In genomic region chr5:123670981-123671557, GRCh38 we compare ENCODE assay signal across 8 cellular contexts.
A peak's percentile ranks its signal among the peaks of the same experiment; 100 is the strongest.
DNase-seq lines count a peak whose midpoint lies in the region; ATAC-seq, FAIRE-seq and TF ChIP-seq lines count a peak whose summit lies in the region.

No MANE protein-coding gene starts in this region.

- TF ChIP-seq CTCF in CD4-positive, alpha-beta T cell (IDR thresholded peaks at IDR 0.05) = peak; percentile 79
- TF ChIP-seq CTCF in VCaP (conservative IDR thresholded peaks at IDR 0.05) (peak; percentile 91), H1 (IDR thresholded peaks at IDR 0.05; ENCODE audit: control extremely low read depth in 1 of 3, insufficient read depth in 1 of 3, low read depth in 1 of 3, low read length in 3 of 3) (peak in 2 of 3 experiments; percentile 25 to 64; a peak in 2 of 4 replicates), mucosa of descending colon (IDR thresholded peaks at IDR 0.05) (peak; percentile 60), testis (IDR thresholded peaks at IDR 0.05) (peak; percentile 60 to 83 (median 72))

- DNase-seq in CD4-positive, alpha-beta T cell = peak in 8 of 10 experiments; percentile 0 to 27 (median 6)
- peak; percentile 33 to 52 for DNase-seq in NCI-H1930 (lab: John Stamatoyannopoulos, UW)
- peak; percentile 9 to 70 for DNase-seq in H1 (ENCODE audit: low read depth in 1 of 2, low spot score in 2 of 2)
- DNase-seq in mucosa of descending colon = peak in 1 of 3 donors; percentile 80
- DNase-seq in testis = peak; percentile 71

- H2AFZ ChIP-seq in H1 (ENCODE audit: low read length) = no peak overlapping the region

- H3K27ac Mint-ChIP-seq in CD4-positive, alpha-beta T cell = no peak overlapping the region

- H4K91ac ChIP-seq in H1 (replicated peaks; ENCODE audit: insufficient read length, low read length) = no peak overlapping the region

- no peak overlapping the region for H3K23ac ChIP-seq in H1 (ENCODE audit: insufficient read length)

- H4K20me1 ChIP-seq in H1 (replicated peaks in 1 of 2; ENCODE audit: control insufficient read depth in 1 of 2, insufficient read depth in 2 of 2, low read length in 2 of 2) = no peaks in the 10 kb centered on the region

- H4K8ac ChIP-seq in H1 (ENCODE audit: extremely low read depth, insufficient read depth, low read length) = no peak overlapping the region

- peak; percentile 60 for FAIRE-seq in H1 (lab: Jason Lieb, UNC)

- no peaks in the 10 kb centered on the region for H3K9me3 ChIP-seq in CD4-positive, alpha-beta T cell (ENCODE audit: control insufficient read depth, low read length)
- no peaks in the 10 kb centered on the region for H3K9me3 ChIP-seq in H1 (ENCODE audit: insufficient read depth in 2 of 2, low read depth in 1 of 2, low read length in 1 of 2)
- no peaks in the 10 kb centered on the region for H3K9me3 ChIP-seq in mucosa of descending colon
- no peaks in the 10 kb centered on the region for H3K9me3 ChIP-seq in testis

- no peak overlapping the region for H2BK12ac ChIP-seq in H1 (ENCODE audit: low read depth, low read length)

- H3K56ac ChIP-seq in H1 (replicated peaks; ENCODE audit: insufficient read length, low read depth, low read length) = no peak overlapping the region

- no peaks in the 10 kb centered on the region for H3K23me2 ChIP-seq in H1 (ENCODE audit: low read depth, low read length)

- no peak overlapping the region for H2BK20ac ChIP-seq in H1 (ENCODE audit: low read length)

- H3K27me3 ChIP-seq in CD4-positive, alpha-beta T cell (ENCODE audit: control insufficient read depth, insufficient read depth, low read length) = no peaks in the 10 kb centered on the region
- H3K27me3 ChIP-seq in H1 (replicated peaks in 1 of 4; ENCODE audit: control insufficient read depth in 3 of 4, extremely low read depth in 1 of 4, insufficient read depth in 3 of 4, low read length in 3 of 4) (no peaks in the 10 kb centered on the region), testis (no peaks in the 10 kb centered on the region)

- no peak overlapping the region for H2AK5ac ChIP-seq in H1 (ENCODE audit: low read depth, low read length)

- no peak overlapping the region for H3K27ac ChIP-seq in CD4-positive, alpha-beta T cell (ENCODE audit: low read depth, low read length)
- no peak overlapping the region for H3K27ac ChIP-seq in VCaP
- H3K27ac ChIP-seq in H1 (ENCODE audit: low read depth, low read length) = no peak overlapping the region
- no peak overlapping the region for H3K27ac ChIP-seq in testis

- H3K9ac ChIP-seq in H1 (replicated peaks in 1 of 4; ENCODE audit: extremely low read depth in 1 of 4, low read depth in 3 of 4, low read length in 3 of 4) = no peak overlapping the region

- WGBS in H1 (ENCODE audit: extremely low coverage in 1 of 2, insufficient coverage in 1 of 2, insufficient read length in 1 of 2, insufficient replicate concordance in 2 of 2, low coverage in 1 of 2, low lambda C conversion rate in 2 of 2, missing lambda C conversion rate in 1 of 2), 2 experiments = 8% methylated on average over 5 of the region's 5 CpGs; no CpG with 5 or more reads in 1 of the 2 experiments
- 6 to 12% methylated on average over 5 of the region's 5 CpGs for WGBS in testis, 2 donors

- H3K4me3 Mint-ChIP-seq in CD4-positive, alpha-beta T cell = no peak overlapping the region

- TF ChIP-seq POLR2A in H1 (IDR thresholded peaks at IDR 0.05; ENCODE audit: control extremely low read depth in 1 of 2, low read depth in 2 of 2, low read length in 2 of 2) = no peak
- no peak for TF ChIP-seq POLR2A in testis (IDR thresholded peaks at IDR 0.05)

- H3K4ac ChIP-seq in H1 (replicated peaks; ENCODE audit: insufficient read length, low read depth, low read length) = no peak overlapping the region

- H2BK15ac ChIP-seq in H1 (ENCODE audit: low read length) = no peak overlapping the region

- no peaks in the 10 kb centered on the region for H3K9me3 Mint-ChIP-seq in CD4-positive, alpha-beta T cell

- H3K79me1 ChIP-seq in H1 (ENCODE audit: low read depth, low read length) = no peaks in the 10 kb centered on the region

- H3K4me3 ChIP-seq in H1 (ENCODE audit: extremely low read depth in 1 of 4, insufficient read depth in 2 of 4, low read depth in 3 of 4, low read length in 4 of 4) (no peak overlapping the region), mucosa of descending colon (no peak overlapping the region), testis (no peak overlapping the region)

- no peak overlapping the region for H3K18ac ChIP-seq in H1 (ENCODE audit: extremely low read depth, low read length)

- H3K79me2 ChIP-seq in H1 (ENCODE audit: control insufficient read depth in 1 of 2, insufficient read depth in 2 of 2, low read length in 2 of 2) = no peaks in the 10 kb centered on the region

- H3K4me2 ChIP-seq in H1 (ENCODE audit: insufficient read depth in 1 of 2, low read depth in 2 of 2, low read length in 2 of 2) = no peak overlapping the region

- H4K5ac ChIP-seq in H1 (ENCODE audit: insufficient read length, low read depth, low read length) = no peak overlapping the region

- no peak overlapping the region for H2BK5ac ChIP-seq in H1 (ENCODE audit: low read depth, low read length)

- H3K14ac ChIP-seq in H1 (ENCODE audit: insufficient read length) = no peak overlapping the region

- peaks cover 6% of the 10 kb centered on the region for H3K27me3 Mint-ChIP-seq in CD4-positive, alpha-beta T cell

- H3K36me3 ChIP-seq in H1 (ENCODE audit: control insufficient read depth in 2 of 4, insufficient read depth in 4 of 4, low read length in 3 of 4) (no peaks in the 10 kb centered on the region), mucosa of descending colon (ENCODE audit: low read depth) (no peaks in the 10 kb centered on the region), testis (ENCODE audit: low read depth, missing control alignments) (no peaks in the 10 kb centered on the region)

- no peak for TF ChIP-seq EP300 in H1 (IDR thresholded peaks at IDR 0.05; ENCODE audit: borderline replicate concordance in 1 of 2, low read depth in 2 of 2, low read length in 2 of 2)

- no peaks in the 10 kb centered on the region for H3K36me3 Mint-ChIP-seq in CD4-positive, alpha-beta T cell (ENCODE audit: low read depth)

- peak; percentile 90 to 92 for TF ChIP-seq RAD21 in H1 (IDR thresholded peaks at IDR 0.05 in 1 of 2, conservative IDR thresholded peaks at IDR 0.05 in 1 of 2; ENCODE audit: low read depth in 2 of 2, low read length in 2 of 2)

- no peaks in the 10 kb centered on the region for H3K4me1 Mint-ChIP-seq in CD4-positive, alpha-beta T cell (ENCODE audit: low read depth)

- H3K4me1 ChIP-seq in H1 (replicated peaks in 1 of 4; ENCODE audit: control insufficient read depth in 3 of 4, insufficient read depth in 4 of 4, low read length in 3 of 4) (peaks cover 0 to 9% (median 6%) of the 10 kb centered on the region in 4 experiments; a peak in 4 of 7 replicates), mucosa of descending colon (ENCODE audit: low read depth) (no peaks in the 10 kb centered on the region), testis (no peaks in the 10 kb centered on the region)

- CTCF ChIA-PET in CD4-positive, alpha-beta T cell (lab: Charles Lee) = no interaction called here
- CTCF ChIA-PET in H1 (lab: Charles Lee; ENCODE audit: partially characterized antibody) = interaction anchor here (0.6 to 1.9 kb wide), 26 partner anchors 8 to 1843 kb away, joined by 3 to 6 read pairs (median 3); no protein-coding TSS in a partner anchor

- intact Hi-C loops in CD4-positive, alpha-beta T cell (cut with DNase I, micrococcal nuclease) = no loop called here
- intact Hi-C loops in mucosa of descending colon (cut with DNase I, micrococcal nuclease) = no loop called here
- intact Hi-C loops in testis (cut with DNase I; ENCODE audit: low total_unique reads) = no loop called here

- no peak overlapping the region for H2BK120ac ChIP-seq in H1 (replicated peaks; ENCODE audit: low read depth, low read length)

- POLR2A ChIA-PET in CD4-positive, alpha-beta T cell (lab: Charles Lee) = interaction anchor here (0.8 kb wide), 1 partner anchor 247 kb away, joined by 5 read pairs; the partner anchor contains the start of gene CEP120
- POLR2A ChIA-PET in H1 (lab: Charles Lee; ENCODE audit: partially characterized antibody) = no interaction called here

- ATAC-seq in CD4-positive, alpha-beta T cell (ENCODE audit: poor library complexity) = no peak
- ATAC-seq in GM19351 (IDR thresholded peaks at IDR 0.05; ENCODE audit: unreplicated experiment) (peak; percentile 60), mucosa of descending colon (peak; percentile 57), HG03159 (IDR thresholded peaks at IDR 0.05; ENCODE audit: unreplicated experiment) (no peak)

TF ChIP-seq in H1, 55 proteins besides CTCF, POLR2A, EP300 and RAD21:
- no peak for TF ChIP-seq JUND (IDR thresholded peaks at IDR 0.05; ENCODE audit: low read length)
- TF ChIP-seq MAFK (IDR thresholded peaks at IDR 0.05; ENCODE audit: low read depth, low read length) = no peak
- no peak for TF ChIP-seq SUZ12 (IDR thresholded peaks at IDR 0.05; ENCODE audit: low read length)
- no peak for TF ChIP-seq POU5F1 (IDR thresholded peaks at IDR 0.05; ENCODE audit: low read depth, low read length)
- no peak for TF ChIP-seq EZH2 (IDR thresholded peaks at IDR 0.05; ENCODE audit: low read depth, low read length, severe bottlenecking)
- TF ChIP-seq YY1 (IDR thresholded peaks at IDR 0.05; ENCODE audit: low read depth, low read length) = no peak
- no peak for TF ChIP-seq BACH1 (IDR thresholded peaks at IDR 0.05; ENCODE audit: low read length)
- TF ChIP-seq ATF3 (IDR thresholded peaks at IDR 0.05; ENCODE audit: insufficient read depth, low read depth, low read length) = no peak
- TF ChIP-seq KDM4A (IDR thresholded peaks at IDR 0.05; ENCODE audit: low read depth, low read length, severe bottlenecking) = no peak
- no peak for TF ChIP-seq TAF1 (IDR thresholded peaks at IDR 0.05; ENCODE audit: low read depth, low read length)
- TF ChIP-seq KDM1A (IDR thresholded peaks at IDR 0.05; ENCODE audit: borderline replicate concordance, low read length) = no peak
- no peak for TF ChIP-seq CHD2 (IDR thresholded peaks at IDR 0.05; ENCODE audit: low read length)

Comparison
In these comparisons a context has a peak if more than half of its experiments do, and no peak if none do; other contexts are left out.
1. ATAC-seq: peak in GM19351 (single experiment) and mucosa of descending colon (single experiment); none in CD4-positive, alpha-beta T cell (single experiment) and HG03159 (single experiment).
2. Peak in every context shown above with its lines, with median percentiles within 50 percentile points of each other: CTCF ChIP-seq.